Comparison of ENCODE assay signal across 7 cellular contexts in the genomic region with DNA sequence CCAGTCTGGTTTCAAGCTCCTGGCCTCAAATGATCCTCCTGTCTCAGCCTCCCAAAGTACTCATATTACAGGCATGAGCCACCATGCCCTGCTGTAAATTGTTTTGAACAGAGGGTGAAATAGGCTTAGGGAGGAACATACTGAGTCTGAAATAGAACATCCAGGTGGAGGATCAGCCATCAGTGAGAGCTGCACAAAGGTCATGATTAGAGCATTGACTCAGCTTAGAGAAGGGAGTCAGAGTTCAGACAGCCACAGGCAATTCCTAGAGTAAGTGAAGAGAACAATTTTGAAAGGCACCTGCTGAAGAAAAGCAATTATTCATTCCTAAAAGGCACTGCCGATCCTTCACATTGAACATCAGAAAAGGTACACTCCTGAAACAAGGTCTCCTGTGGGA. TPM values are rescaled to one million over a fixed set of nuclear protein-coding genes. Genes with fewer than 3 reads are reported as not detected.
"Had no signal": no experiment of that assay in that cellular context is flagged by ENCODE, and none has a peak within 500 bp of the region (broad histone marks: within the 10 kb centered on the region; RNA-seq: fewer than 3 reads in every experiment).

No MANE protein-coding gene starts in this region.

- DNase-seq: H9, HCEC 1CT had no signal

- H3K4me2 ChIP-seq: GM23338 had no signal

- FAIRE-seq: H1, H54, HTR-8/SVneo had no signal

- H3K4me3 ChIP-seq: GM23338 had no signal

- H2AFZ ChIP-seq: GM23338 had no signal

RNA-seq across cellular contexts. Expression of gene NEBL, which starts 15.9 kb away (rescaled TPM):
- polyA plus RNA-seq: IgD-negative memory B cell had no signal
